In genomic region chr20:60485012-60485760, GRCh38 we compare ENCODE assay signal across 24 cellular contexts.
"Had no signal": no experiment of that assay in that cellular context is flagged by ENCODE, and none has a peak within 500 bp of the region (broad histone marks: within the 10 kb centered on the region; RNA-seq: fewer than 3 reads in every experiment).

No MANE protein-coding gene starts in this region.

- H3K27me3 ChIP-seq: esophagus squamous epithelium, pancreas, right lobe of liver, suprapubic skin, transverse colon had no signal

- H3K4me3 ChIP-seq: esophagus squamous epithelium, heart right ventricle, lower lobe of right lung, pancreas, right lobe of liver, suprapubic skin, transverse colon had no signal

- H3K36me3 ChIP-seq: esophagus squamous epithelium, heart right ventricle, lower lobe of right lung, neutrophil, pancreas, right lobe of liver, suprapubic skin, transverse colon had no signal

- H3K9me3 ChIP-seq: esophagus squamous epithelium, heart right ventricle, lower lobe of right lung, neutrophil, pancreas, right lobe of liver, suprapubic skin, transverse colon had no signal

- DNase-seq: effector memory CD4-positive, alpha-beta T cell; erythroblast; esophagus squamous epithelium; foreskin melanocyte; glutamatergic neuron; heart right ventricle; hippocampal formation; left colon; left ventricle myocardium superior; lower lobe of right lung; natural killer cell; right lobe of liver; small intestine; stimulated activated CD4-positive, alpha-beta T cell treated with anti-CD3 and anti-CD28 coated beads, Interleukin-1b, Interleukin-23, amount 100 ng/mL, for 48 hours; stimulated activated CD4-positive, alpha-beta T cell treated with anti-CD3 and anti-CD28 coated beads, Interleukin-4, amount 100 ng/mL, for 1 hour; stimulated activated CD8-positive, alpha-beta memory T cell treated with anti-CD3 and anti-CD28 coated beads, Interleukin-4, amount 100 ng/mL, for 48 hours; stimulated activated naive CD4-positive, alpha-beta T cell; stimulated activated naive CD8-positive, alpha-beta T cell treated with anti-CD3 and anti-CD28 coated beads, Interleukin-15, amount 100 ng/mL, for 72 hours; transverse colon had no signal

- ATAC-seq: left colon; lower lobe of right lung; natural killer cell; pancreas; right lobe of liver; stimulated activated naive CD8-positive, alpha-beta T cell treated with anti-CD3 and anti-CD28 coated beads, Interleukin-15, amount 100 ng/mL, for 72 hours had no signal

- H3K4me1 ChIP-seq: heart right ventricle, lower lobe of right lung, pancreas, right lobe of liver, suprapubic skin, transverse colon had no signal

- FAIRE-seq: colon, islet of Langerhans, pancreas, small intestine had no signal

- H3K27ac ChIP-seq: esophagus squamous epithelium, heart right ventricle, lower lobe of right lung, neutrophil, pancreas, right lobe of liver, suprapubic skin, transverse colon had no signal
